14 cellular contexts compared by ENCODE assay signal in the genomic region with DNA sequence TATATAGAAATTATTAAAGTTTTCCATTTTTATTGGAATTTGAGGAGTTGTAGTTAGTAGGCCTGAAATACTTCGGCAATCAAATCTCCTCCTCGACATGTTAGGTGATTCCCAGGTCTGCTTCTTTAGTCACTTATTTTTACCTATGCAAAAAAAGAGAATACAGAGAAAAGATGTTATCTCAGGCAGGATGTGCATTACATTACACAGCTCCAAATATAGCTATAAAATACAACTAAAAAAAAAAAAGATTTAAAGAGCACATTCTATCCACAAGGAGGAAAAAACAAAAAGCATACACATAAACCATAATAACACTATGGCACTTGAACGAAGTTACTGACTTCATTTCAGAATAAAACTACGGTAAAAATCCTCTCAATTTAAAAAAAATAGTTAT. TPM values are rescaled to one million over a fixed set of nuclear protein-coding genes. Genes with fewer than 3 reads are reported as not detected.
DNase-seq lines count a peak whose midpoint lies in the region; ATAC-seq and TF ChIP-seq lines count a peak whose summit lies in the region.
"Had no signal": no experiment of that assay in that cellular context is flagged by ENCODE, and none has a peak within 500 bp of the region (broad histone marks: within the 10 kb centered on the region; RNA-seq: fewer than 3 reads in every experiment).

No MANE protein-coding gene starts in this region.

- H3K36me3 ChIP-seq in effector memory CD4-positive, alpha-beta T cell (ENCODE audit: control insufficient read depth, insufficient read depth, low read length) = peaks cover 33% of the 10 kb centered on the region

- H3K27ac ChIP-seq in effector memory CD4-positive, alpha-beta T cell (ENCODE audit: insufficient read depth, low read length, poor library complexity, severe bottlenecking) = peak overlapping the region; percentile 94
- H3K27ac ChIP-seq: cardiac muscle cell, VCaP had no signal

- H3K4me1 ChIP-seq in effector memory CD4-positive, alpha-beta T cell (ENCODE audit: control insufficient read depth, insufficient read depth, low read length, poor library complexity, severe bottlenecking) = peaks cover 42% of the 10 kb centered on the region

- peak overlapping the region; percentile 99 for H3K27ac Mint-ChIP-seq in activated naive CD4-positive, alpha-beta T cell treated with anti-CD3 and anti-CD28 coated beads, Interleukin-2, amount 50 U/mL, for 24 hours
- peak overlapping the region; percentile 87 for H3K27ac Mint-ChIP-seq in T-helper 1 cell treated with Interleukin-12 subunit alpha and Interleukin-12 subunit beta and Interleukin-4 antibody, amounts not matched to agents 30 μg/mL and 1 μg/mL, for 36 hours
- H3K27ac Mint-ChIP-seq in type B pancreatic cell = no peak overlapping the region

- H3K27me3 Mint-ChIP-seq in activated naive CD4-positive, alpha-beta T cell treated with anti-CD3 and anti-CD28 coated beads, Interleukin-2, amount 50 U/mL, for 24 hours = no peaks in the 10 kb centered on the region
- no peaks in the 10 kb centered on the region for H3K27me3 Mint-ChIP-seq in T-helper 1 cell treated with Interleukin-12 subunit alpha and Interleukin-12 subunit beta and Interleukin-4 antibody, amounts not matched to agents 30 μg/mL and 1 μg/mL, for 36 hours (ENCODE audit: low read depth)
- H3K27me3 Mint-ChIP-seq in type B pancreatic cell = no peaks in the 10 kb centered on the region

- no peaks in the 10 kb centered on the region for H3K9me3 Mint-ChIP-seq in activated naive CD4-positive, alpha-beta T cell treated with anti-CD3 and anti-CD28 coated beads, Interleukin-2, amount 50 U/mL, for 24 hours
- no peaks in the 10 kb centered on the region for H3K9me3 Mint-ChIP-seq in T-helper 1 cell treated with Interleukin-12 subunit alpha and Interleukin-12 subunit beta and Interleukin-4 antibody, amounts not matched to agents 30 μg/mL and 1 μg/mL, for 36 hours
- no peaks in the 10 kb centered on the region for H3K9me3 Mint-ChIP-seq in type B pancreatic cell

- H3K27me3 ChIP-seq in effector memory CD4-positive, alpha-beta T cell (replicated peaks; ENCODE audit: control insufficient read depth, insufficient read depth, low read length, poor library complexity, severe bottlenecking) = no peaks in the 10 kb centered on the region
- H3K27me3 ChIP-seq: cardiac muscle cell, heart right ventricle, tibial nerve had no signal

- no peaks in the 10 kb centered on the region for H3K9me3 ChIP-seq in effector memory CD4-positive, alpha-beta T cell (ENCODE audit: control insufficient read depth, low read length)
- H3K9me3 ChIP-seq: heart right ventricle, tibial nerve had no signal

- no peak for ATAC-seq in GM18502 (IDR thresholded peaks at IDR 0.05; ENCODE audit: poor library complexity, unreplicated experiment)

- H3K4me3 ChIP-seq in effector memory CD4-positive, alpha-beta T cell (ENCODE audit: insufficient read depth, low read depth, low read length, poor library complexity, severe bottlenecking) = peak overlapping the region; percentile 41
- H3K4me3 ChIP-seq: cardiac muscle cell, tibial nerve had no signal

- DNase-seq in activated naive CD4-positive, alpha-beta T cell (lab: John Stamatoyannopoulos, UW) = no peak
- no peak for DNase-seq in effector memory CD4-positive, alpha-beta T cell
- DNase-seq in type B pancreatic cell (ENCODE audit: extremely low spot score, unreplicated experiment) (no peak), T-helper 9 cell (no peak), NCI-H1694 (lab: John Stamatoyannopoulos, UW) (no peak)
- DNase-seq: DMS79, heart right ventricle, kidney glomerular epithelial cell had no signal

- H3K4me3 Mint-ChIP-seq in activated naive CD4-positive, alpha-beta T cell treated with anti-CD3 and anti-CD28 coated beads, Interleukin-2, amount 50 U/mL, for 24 hours = peak overlapping the region; percentile 90
- peak overlapping the region; percentile 90 for H3K4me3 Mint-ChIP-seq in T-helper 1 cell treated with Interleukin-12 subunit alpha and Interleukin-12 subunit beta and Interleukin-4 antibody, amounts not matched to agents 30 μg/mL and 1 μg/mL, for 36 hours
- no peak overlapping the region for H3K4me3 Mint-ChIP-seq in type B pancreatic cell

- peaks cover 39% of the 10 kb centered on the region for H3K36me3 Mint-ChIP-seq in activated naive CD4-positive, alpha-beta T cell treated with anti-CD3 and anti-CD28 coated beads, Interleukin-2, amount 50 U/mL, for 24 hours
- peaks cover 77% of the 10 kb centered on the region for H3K36me3 Mint-ChIP-seq in T-helper 1 cell treated with Interleukin-12 subunit alpha and Interleukin-12 subunit beta and Interleukin-4 antibody, amounts not matched to agents 30 μg/mL and 1 μg/mL, for 36 hours (ENCODE audit: low read depth)
- peaks cover 4% of the 10 kb centered on the region for H3K36me3 Mint-ChIP-seq in type B pancreatic cell

- H3K4me1 Mint-ChIP-seq in activated naive CD4-positive, alpha-beta T cell treated with anti-CD3 and anti-CD28 coated beads, Interleukin-2, amount 50 U/mL, for 24 hours = peaks cover 70% of the 10 kb centered on the region
- peaks cover 55% of the 10 kb centered on the region for H3K4me1 Mint-ChIP-seq in T-helper 1 cell treated with Interleukin-12 subunit alpha and Interleukin-12 subunit beta and Interleukin-4 antibody, amounts not matched to agents 30 μg/mL and 1 μg/mL, for 36 hours (ENCODE audit: low read depth)
- peaks cover 10% of the 10 kb centered on the region for H3K4me1 Mint-ChIP-seq in type B pancreatic cell (ENCODE audit: unreplicated experiment)

- peak; percentile 51 for TF ChIP-seq CTCF in type B pancreatic cell (conservative IDR thresholded peaks at IDR 0.05)

RNA-seq across cellular contexts. Expression of gene STK17B, which starts 8.1 kb away (rescaled TPM):
- 20.0 and 27.2 TPM in 2 replicates for total RNA-seq in type B pancreatic cell (ENCODE audit: low replicate concordance)
